Comparison of ENCODE assay signal across 8 cellular contexts in genomic region chr12:120497524-120498150, GRCh38. TPM values are rescaled to one million over a fixed set of nuclear protein-coding genes. Genes with fewer than 3 reads are reported as not detected.
DNase-seq lines count a peak whose midpoint lies in the region; ATAC-seq and TF ChIP-seq lines count a peak whose summit lies in the region.

No MANE protein-coding gene starts in this region.

- DNase-seq in T-cell (no peak), fibroblast of peridontal ligament (ENCODE audit: extremely low read depth) (peak; percentile 36), gastrocnemius medialis (no peak), hippocampal formation (lab: John Stamatoyannopoulos, UW) (no peak), NCI-H1105 treated with DMSO at 0.1 percent for 48 hours (lab: John Stamatoyannopoulos, UW) (no peak)

- CTCF ChIA-PET in T-cell (lab: Charles Lee), result interaction anchor here in 1 of 2 donors (0.8 kb wide), 1 partner anchor 43 kb away, joined by 3 read pairs; no protein-coding TSS in a partner anchor

- H3K27me3 ChIP-seq in gastrocnemius medialis, result no peaks in the 10 kb centered on the region

- peak overlapping the region in 3 of 4 donors; percentile 84 to 92 (median 84) for H3K27ac ChIP-seq in gastrocnemius medialis

- peaks cover 0 to 25% of the 10 kb centered on the region in 2 donors for H3K36me3 ChIP-seq in gastrocnemius medialis

- H3K9me3 ChIP-seq in gastrocnemius medialis, result no peaks in the 10 kb centered on the region

- no peaks in the 10 kb centered on the region for H3K9me3 Mint-ChIP-seq in T-cell

- H3K4me1 ChIP-seq in gastrocnemius medialis, result peaks cover 18 to 21% of the 10 kb centered on the region in 2 donors

- H3K4me1 Mint-ChIP-seq in T-cell, result peaks cover 29 to 37% (median 33%) of the 10 kb centered on the region in 3 donors

- no peak for TF ChIP-seq POLR2A in gastrocnemius medialis (IDR thresholded peaks at IDR 0.05)

- H3K4me3 Mint-ChIP-seq in T-cell, result peak overlapping the region; percentile 88 to 96 (median 91)

- intact Hi-C loops in gastrocnemius medialis (cut with DNase I; ENCODE audit: low total_unique reads), result loop anchor here (2.0 to 5.0 kb wide), 3 partner anchors 31 to 85 kb away; partner anchors contain the start of genes COQ5, COX6A1 and POP5

- in situ Hi-C loops in gastrocnemius medialis (cut with MboI; ENCODE audit: low sequenced_read_pairs in 4 of 4), result no loop called here

- H3K27me3 Mint-ChIP-seq in T-cell, result no peaks in the 10 kb centered on the region

- ATAC-seq in T-cell (replicated peaks in 1 of 4) (no peak), gastrocnemius medialis (no peak), HG02885 (IDR thresholded peaks at IDR 0.05; ENCODE audit: poor library complexity, unreplicated experiment) (no peak), GM19463 (IDR thresholded peaks at IDR 0.05; ENCODE audit: unreplicated experiment) (no peak)

- H3K4me3 ChIP-seq in GM08714 (ENCODE audit: low read length) (peak overlapping the region; percentile 94), gastrocnemius medialis (peak overlapping the region; percentile 66 to 100 (median 86))

- H3K27ac Mint-ChIP-seq in T-cell, result peak overlapping the region; percentile 90 to 93

- POLR2A ChIA-PET in T-cell (lab: Charles Lee), result interaction anchor here in 1 of 2 donors (0.7 to 2.1 kb wide), 2 partner anchors 31 to 296 kb away, joined by 3 to 6 read pairs; partner anchors contain the start of genes COQ5 and RPLP0

- TF ChIP-seq CTCF in gastrocnemius medialis (IDR thresholded peaks at IDR 0.05 in 4 of 5, conservative IDR thresholded peaks at IDR 0.05 in 1 of 5), result no peak

- peaks cover 15% of the 10 kb centered on the region for H3K36me3 Mint-ChIP-seq in T-cell

RNA-seq across cellular contexts. Expression of gene DYNLL1, which starts 1.7 kb away (rescaled TPM):
- total RNA-seq in T-cell (10 to 100 TPM; 47.2 to 90.1 (median 75.5) TPM), gastrocnemius medialis (10 to 100 TPM; 16.7 to 45.0 (median 32.6) TPM)

RNA-seq across cellular contexts. Expression of gene SRSF9, which starts 28.1 kb away (rescaled TPM):
- total RNA-seq in T-cell (100 to 1,000 TPM; 134 to 149 (median 135) TPM), gastrocnemius medialis (10 to 100 TPM; 13.5 to 18.6 (median 16.0) TPM)

RNA-seq across cellular contexts. Expression of gene COQ5, which starts 31.3 kb away (rescaled TPM):
- 10 to 100 TPM; 11.3 to 23.4 (median 21.5) TPM for total RNA-seq in T-cell
- total RNA-seq in gastrocnemius medialis, result 10 to 100 TPM; 34.5 to 47.3 (median 39.2) TPM

RNA-seq across cellular contexts. Expression of gene RNF10, which starts 36.5 kb away (rescaled TPM):
- total RNA-seq in T-cell (100 to 1,000 TPM; 204 to 348 (median 222) TPM), gastrocnemius medialis (100 to 1,000 TPM; 152 to 282 (median 247) TPM)

RNA-seq across cellular contexts. Expression of gene GATC, which starts 51.4 kb away (rescaled TPM):
- total RNA-seq in T-cell (10 to 100 TPM; 15.9 to 47.2 (median 30.3) TPM), gastrocnemius medialis (10 to 100 TPM; 14.5 to 20.7 (median 18.4) TPM)

Comparison
In these comparisons a context has a peak if more than half of its experiments do, and no peak if none do; other contexts are left out.
1. RNA of gene SRSF9, which starts 28.1 kb away (total RNA-seq): 134 to 149 TPM in T-cell; 13.5 to 18.6 TPM in gastrocnemius medialis; every median in the first group is over 4 times any median in the second.